In the genomic region with DNA sequence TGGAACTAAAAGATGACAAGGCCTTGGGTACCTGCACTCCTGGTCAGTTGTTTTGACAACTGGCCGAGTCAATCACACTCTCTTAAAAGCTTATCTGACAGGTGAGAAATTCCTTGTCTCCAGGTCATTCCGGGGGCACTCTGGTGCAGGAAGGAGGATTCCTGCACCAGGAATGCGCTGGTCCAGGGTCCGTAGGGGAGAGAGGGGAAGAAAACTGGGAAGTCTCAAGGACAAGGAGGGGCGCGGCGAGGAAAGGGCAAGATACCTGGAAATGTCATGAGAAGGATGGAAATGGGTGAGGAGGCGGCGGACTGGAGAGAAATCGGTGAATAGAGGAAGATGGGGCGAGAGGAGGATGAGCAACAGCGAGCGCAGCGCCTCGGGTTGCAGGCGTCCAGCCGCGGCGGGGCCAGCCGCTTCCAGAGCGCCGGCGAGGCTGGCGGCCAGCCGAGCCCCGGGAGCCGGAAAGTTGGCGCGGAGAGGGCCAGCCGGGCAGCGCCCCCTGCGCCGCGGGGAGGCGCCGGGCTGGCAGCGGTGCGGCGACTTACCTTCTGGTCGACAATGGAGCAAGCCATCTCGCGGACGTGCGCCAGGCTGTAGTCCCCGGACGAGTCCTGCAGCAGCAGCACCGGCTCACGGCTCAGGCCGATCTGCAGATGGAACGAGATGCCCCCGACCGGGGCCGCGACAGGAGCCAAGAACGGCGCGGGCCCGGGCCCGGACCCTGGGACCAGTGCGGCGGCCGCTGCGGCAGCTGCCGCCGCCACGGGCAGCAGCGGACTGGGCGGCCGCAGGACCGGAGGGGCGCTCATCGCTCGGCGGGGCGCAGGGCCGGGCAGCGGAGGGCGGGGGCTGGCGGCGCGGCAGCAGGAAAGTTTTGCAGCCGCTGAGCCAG, we compare ENCODE assay signal across 8 cellular contexts. TPM values are rescaled to one million over a fixed set of nuclear protein-coding genes. Genes with fewer than 3 reads are reported as not detected.
DNase-seq lines count a peak whose midpoint lies in the region; ATAC-seq and TF ChIP-seq lines count a peak whose summit lies in the region.

No MANE protein-coding gene starts in this region.

- CTCF ChIA-PET in activated naive CD4-positive, alpha-beta T cell treated with anti-CD3 and anti-CD28 coated beads, Interleukin-2, amount 10 ng/mL, durations not matched to agents 7 days and 5 days (lab: Charles Lee): no interaction called here

- H3K4me3 Mint-ChIP-seq in activated naive CD4-positive, alpha-beta T cell treated with anti-CD3 and anti-CD28 coated beads, Interleukin-2, amount 10 ng/mL, durations not matched to agents 7 days and 5 days: peak overlapping the region; percentile 43
- H3K4me3 Mint-ChIP-seq in memory B cell: peak overlapping the region; percentile 97

- H3K36me3 Mint-ChIP-seq in activated naive CD4-positive, alpha-beta T cell treated with anti-CD3 and anti-CD28 coated beads, Interleukin-2, amount 10 ng/mL, durations not matched to agents 7 days and 5 days: no peaks in the 10 kb centered on the region
- peaks cover 3% of the 10 kb centered on the region for H3K36me3 Mint-ChIP-seq in memory B cell

- H3K9me3 ChIP-seq in thymus (ENCODE audit: control insufficient read depth): no peaks in the 10 kb centered on the region

- H3K27me3 ChIP-seq in thymus (ENCODE audit: control insufficient read depth, insufficient read depth): peaks cover 30% of the 10 kb centered on the region

- H3K9me3 Mint-ChIP-seq in activated naive CD4-positive, alpha-beta T cell treated with anti-CD3 and anti-CD28 coated beads, Interleukin-2, amount 10 ng/mL, durations not matched to agents 7 days and 5 days: no peaks in the 10 kb centered on the region
- peaks cover 7% of the 10 kb centered on the region for H3K9me3 Mint-ChIP-seq in memory B cell

- 2% methylated on average over 82 of the region's 82 CpGs for WGBS in thymus

- H3K27ac Mint-ChIP-seq in activated naive CD4-positive, alpha-beta T cell treated with anti-CD3 and anti-CD28 coated beads, Interleukin-2, amount 10 ng/mL, durations not matched to agents 7 days and 5 days: no peak overlapping the region
- H3K27ac Mint-ChIP-seq in memory B cell: peak overlapping the region; percentile 88

- H3K4me3 ChIP-seq in epithelial cell of esophagus (ENCODE audit: low read length): peak overlapping the region; percentile 42
- H3K4me3 ChIP-seq in thymus (ENCODE audit: low read length): peak overlapping the region; percentile 41

- no peak for DNase-seq in activated naive CD4-positive, alpha-beta T cell treated with anti-CD3 and anti-CD28 coated beads, Interleukin-2, amount 10 ng/mL, durations not matched to agents 7 days and 5 days
- no peak for DNase-seq in activated naive CD4-positive, alpha-beta T cell treated with anti-CD3 and anti-CD28 coated beads, Interleukin-2, amount 50 U/mL, for 16 hours
- peak; percentile 38 for DNase-seq in SK-MEL-5 (ENCODE audit: low read depth, low spot score)
- peak; percentile 25 for DNase-seq in epithelial cell of esophagus (ENCODE audit: low read depth)
- DNase-seq in memory B cell (ENCODE audit: low spot score in 2 of 2): peak in 1 of 2 donors; percentile 54

- H3K27ac ChIP-seq in thymus (ENCODE audit: low read depth): no peak overlapping the region

- H3K4me1 ChIP-seq in thymus (ENCODE audit: control insufficient read depth, insufficient read depth, low read length): no peaks in the 10 kb centered on the region

- peaks cover 4% of the 10 kb centered on the region for H3K4me1 Mint-ChIP-seq in activated naive CD4-positive, alpha-beta T cell treated with anti-CD3 and anti-CD28 coated beads, Interleukin-2, amount 10 ng/mL, durations not matched to agents 7 days and 5 days
- H3K4me1 Mint-ChIP-seq in memory B cell: peaks cover 7% of the 10 kb centered on the region

- ATAC-seq in HG03139 (IDR thresholded peaks at IDR 0.05; ENCODE audit: unreplicated experiment) (peak; percentile 35), memory B cell (ENCODE audit: low read depth) (peak; percentile 37), GM18520 (IDR thresholded peaks at IDR 0.05; ENCODE audit: unreplicated experiment) (no peak)

- H3K27me3 Mint-ChIP-seq in activated naive CD4-positive, alpha-beta T cell treated with anti-CD3 and anti-CD28 coated beads, Interleukin-2, amount 10 ng/mL, durations not matched to agents 7 days and 5 days: peaks cover 33% of the 10 kb centered on the region
- H3K27me3 Mint-ChIP-seq in memory B cell: peaks cover 19% of the 10 kb centered on the region

- TF ChIP-seq CTCF in epithelial cell of esophagus (IDR thresholded peaks at IDR 0.05; ENCODE audit: insufficient read depth, low read depth, low read length, missing control alignments): no peak

- H3K36me3 ChIP-seq in thymus (ENCODE audit: control insufficient read depth, insufficient read depth): no peaks in the 10 kb centered on the region

- in situ Hi-C loops in SK-MEL-5 (cut with HindIII; ENCODE audit: low pct_unique_long_range_greater_than_20kb, low sequenced_read_pairs): no loop called here

RNA-seq across cellular contexts. Expression of gene PRKD1, which starts 0.7 kb away (rescaled TPM):
- 8.5 and 10.7 TPM in 2 replicates for total RNA-seq in SK-MEL-5 (2014; rRNA removed; shearing (Covaris generic))
- polyA plus RNA-seq in SK-MEL-5 (2015; cell fraction: cytosol; rRNA removed): 10.8 and 16.8 TPM in 2 replicates
- polyA plus RNA-seq in SK-MEL-5 (2015; cell fraction: nucleus; rRNA removed): 14.5 and 14.7 TPM in 2 replicates
- 5.6 TPM for polyA plus RNA-seq in thymus

Comparison
In these comparisons a context has a peak if more than half of its experiments do, and no peak if none do; other contexts are left out.
1. DNase-seq: peak in SK-MEL-5 (single experiment) and epithelial cell of esophagus (single experiment); none in activated naive CD4-positive, alpha-beta T cell treated with anti-CD3 and anti-CD28 coated beads, Interleukin-2, amount 10 ng/mL, durations not matched to agents 7 days and 5 days (single experiment) and activated naive CD4-positive, alpha-beta T cell treated with anti-CD3 and anti-CD28 coated beads, Interleukin-2, amount 50 U/mL, for 16 hours (single experiment).